Comparison of ENCODE assay signal across 16 cellular contexts in genomic region chr5:178301641-178302040, GRCh38.
DNase-seq lines count a peak whose midpoint lies in the region; ATAC-seq and TF ChIP-seq lines count a peak whose summit lies in the region.
"Had no signal": no experiment of that assay in that cellular context is flagged by ENCODE, and none has a peak within 500 bp of the region (broad histone marks: within the 10 kb centered on the region; RNA-seq: fewer than 3 reads in every experiment).

No MANE protein-coding gene starts in this region.

- H3K27ac ChIP-seq in endodermal cell (ENCODE audit: low read depth, low read length): no peak overlapping the region

- no peak for ATAC-seq in HG02610 (IDR thresholded peaks at IDR 0.05; ENCODE audit: unreplicated experiment)
- ATAC-seq in activated T-cell treated with anti-CD3 and anti-CD28 coated beads, Interleukin-2, amount 50 U/mL, for 4 hours: no peak

- H3K4me1 Mint-ChIP-seq in CD14-positive monocyte (peaks cover 2% of the 10 kb centered on the region), endodermal cell (no peaks in the 10 kb centered on the region)
- no peaks in the 10 kb centered on the region for H3K4me1 Mint-ChIP-seq in activated T-cell treated with anti-CD3 and anti-CD28 coated beads, Interleukin-2, amount 50 U/mL, for 4 hours (ENCODE audit: low read depth)
- H3K4me1 Mint-ChIP-seq: CD4-positive, CD25-positive, alpha-beta regulatory T cell had no signal

- no peak overlapping the region for H3K4me3 ChIP-seq in endodermal cell (ENCODE audit: low read length)

- H3K36me3 Mint-ChIP-seq in CD14-positive monocyte (no peaks in the 10 kb centered on the region), endodermal cell (ENCODE audit: low read depth) (peaks cover 34% of the 10 kb centered on the region)
- no peaks in the 10 kb centered on the region for H3K36me3 Mint-ChIP-seq in activated T-cell treated with anti-CD3 and anti-CD28 coated beads, Interleukin-2, amount 50 U/mL, for 4 hours (ENCODE audit: insufficient read depth)
- H3K36me3 Mint-ChIP-seq: CD4-positive, CD25-positive, alpha-beta regulatory T cell had no signal

- H3K27ac Mint-ChIP-seq in CD14-positive monocyte (peak overlapping the region in 1 of 7 donors; percentile 68), endodermal cell (no peak overlapping the region)
- H3K27ac Mint-ChIP-seq: CD4-positive, CD25-positive, alpha-beta regulatory T cell had no signal

- peaks cover 6% of the 10 kb centered on the region for H3K9me3 ChIP-seq in endodermal cell (ENCODE audit: control insufficient read depth, low read length)

- H3K27me3 ChIP-seq in endodermal cell (ENCODE audit: control insufficient read depth, insufficient read depth, low read length, poor library complexity, severe bottlenecking): no peaks in the 10 kb centered on the region

- no peak overlapping the region for H3K9ac ChIP-seq in endodermal cell (ENCODE audit: extremely low read depth, low read length, poor library complexity, severe bottlenecking)

- H3K27me3 Mint-ChIP-seq in CD14-positive monocyte (ENCODE audit: low read depth in 3 of 3) (peaks cover 0 to 1% (median 0%) of the 10 kb centered on the region in 3 donors), endodermal cell (ENCODE audit: insufficient read depth) (peaks cover 1% of the 10 kb centered on the region)
- H3K27me3 Mint-ChIP-seq in activated T-cell treated with anti-CD3 and anti-CD28 coated beads, Interleukin-2, amount 50 U/mL, for 4 hours (ENCODE audit: low read depth): peaks cover 9% of the 10 kb centered on the region

- H3K9me3 Mint-ChIP-seq in CD14-positive monocyte: peaks cover 0 to 11% (median 0%) of the 10 kb centered on the region in 7 donors
- no peaks in the 10 kb centered on the region for H3K9me3 Mint-ChIP-seq in endodermal cell
- H3K9me3 Mint-ChIP-seq in activated T-cell treated with anti-CD3 and anti-CD28 coated beads, Interleukin-2, amount 50 U/mL, for 4 hours: peaks cover 9% of the 10 kb centered on the region

- DNase-seq in CD14-positive monocyte (ENCODE audit: low spot score) (peak; percentile 14), Caki2 (ENCODE audit: low read depth) (peak; percentile 15), endodermal cell (peak; percentile 28), posterior vena cava (ENCODE audit: low spot score) (peak; percentile 17), NCI-H226 (no peak)
- no peak for DNase-seq in activated T-cell treated with anti-CD3 and anti-CD28 coated beads, Interleukin-2, amount 50 U/mL, for 4 hours
- DNase-seq: Calu3; CD4-positive, CD25-positive, alpha-beta regulatory T cell; DMS53; HCEC 1CT; IMR-90; Kasumi-1; MM.1S; NCI-H187; NCI-H82 had no signal

- TF ChIP-seq CTCF in CD14-positive monocyte (IDR thresholded peaks at IDR 0.05): no peak
- TF ChIP-seq CTCF in endodermal cell (conservative IDR thresholded peaks at IDR 0.05): no peak

- no peaks in the 10 kb centered on the region for H3K4me1 ChIP-seq in endodermal cell (ENCODE audit: control insufficient read depth, insufficient read depth, low read length)

- H3K4me3 Mint-ChIP-seq in CD14-positive monocyte: peak overlapping the region in 1 of 2 donors; percentile 31
- H3K4me3 Mint-ChIP-seq in endodermal cell: no peak overlapping the region
- H3K4me3 Mint-ChIP-seq in activated T-cell treated with anti-CD3 and anti-CD28 coated beads, Interleukin-2, amount 50 U/mL, for 4 hours: no peak overlapping the region
- H3K4me3 Mint-ChIP-seq: CD4-positive, CD25-positive, alpha-beta regulatory T cell had no signal

- 96% methylated on average over 8 to 12 of the region's 15 CpGs for WGBS in endodermal cell (ENCODE audit: insufficient coverage in 1 of 2, insufficient read length in 1 of 2), 2 experiments

- H3K36me3 ChIP-seq in endodermal cell (ENCODE audit: control insufficient read depth, insufficient read depth, low read length): peaks cover 5% of the 10 kb centered on the region

- intact Hi-C loops in CD14-positive monocyte (cut with micrococcal nuclease) (no loop called here), posterior vena cava (cut with DNase I) (no loop called here)

- in situ Hi-C loops in Caki2 (cut with HindIII; ENCODE audit: low pct_unique_long_range_greater_than_20kb, low sequenced_read_pairs): no loop called here

Comparison
In these comparisons a context has a peak if more than half of its experiments do, and no peak if none do; other contexts are left out.
1. DNase-seq: peak in CD14-positive monocyte (single experiment), Caki2 (single experiment), endodermal cell (single experiment) and posterior vena cava (single experiment); none in activated T-cell treated with anti-CD3 and anti-CD28 coated beads, Interleukin-2, amount 50 U/mL, for 4 hours (single experiment) and NCI-H226 (single experiment).